20 cellular contexts compared by ENCODE assay signal in the genomic region with DNA sequence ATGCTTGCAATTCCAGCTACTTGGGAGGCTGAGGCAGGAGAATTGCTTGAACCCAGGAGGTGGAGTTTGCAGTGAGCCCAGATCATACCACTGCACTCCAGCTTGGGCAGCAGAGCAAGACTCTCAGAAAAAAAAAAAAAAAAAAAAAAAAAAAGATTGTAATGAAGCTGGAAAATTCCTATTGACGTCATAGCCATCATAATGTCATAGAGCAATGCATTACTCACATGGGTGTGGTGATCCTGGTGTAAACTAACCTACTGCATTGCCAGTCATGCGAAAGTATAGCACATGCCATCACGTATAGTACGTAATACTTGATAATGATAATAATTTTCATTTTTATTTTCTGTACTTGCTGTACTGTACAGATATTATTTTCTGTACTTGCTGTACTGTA. TPM values are rescaled to one million over a fixed set of nuclear protein-coding genes. Genes with fewer than 3 reads are reported as not detected.
A peak's percentile ranks its signal among the peaks of the same experiment; 100 is the strongest.
DNase-seq lines count a peak whose midpoint lies in the region; ATAC-seq, FAIRE-seq and TF ChIP-seq lines count a peak whose summit lies in the region.
"Had no signal": no experiment of that assay in that cellular context is flagged by ENCODE, and none has a peak within 500 bp of the region (broad histone marks: within the 10 kb centered on the region; RNA-seq: fewer than 3 reads in every experiment).

No MANE protein-coding gene starts in this region.

- H3K4me3 ChIP-seq in bronchial epithelial cell (ENCODE audit: low read depth, low read length), result no peak overlapping the region
- H3K4me3 ChIP-seq in MG63, result no peak overlapping the region
- H3K4me3 ChIP-seq: adrenal gland had no signal

- no peak for TF ChIP-seq CTCF in bronchial epithelial cell (IDR thresholded peaks at IDR 0.05; ENCODE audit: insufficient read depth, low read length, severe bottlenecking)

- no peaks in the 10 kb centered on the region for H3K9me3 ChIP-seq in MG63
- H3K9me3 ChIP-seq: adrenal gland had no signal

- peak; percentile 69 for DNase-seq in EH (ENCODE audit: low read depth)
- peak; percentile 37 for DNase-seq in NCI-H226
- peak; percentile 84 for DNase-seq in bronchial epithelial cell (ENCODE audit: low read depth)
- peak; percentile 77 for DNase-seq in kidney tubule cell (ENCODE audit: low spot score)
- no peak for DNase-seq in amniotic stem cell (lab: John Stamatoyannopoulos, UW)
- no peak for DNase-seq in MG63
- DNase-seq: activated CD8-positive, alpha-beta T cell treated with anti-CD3 and anti-CD28 coated beads, Interleukin-2, amount 10 ng/mL, durations not matched to agents 7 days and 5 days; adrenal gland; AML-193; H9; hippocampal formation; midbrain; NCI-H2081; T-cell had no signal

- no peak for FAIRE-seq in bronchial epithelial cell (lab: Jason Lieb, UNC)
- FAIRE-seq: colon, endothelial cell of umbilical vein had no signal

- ATAC-seq in GM19324 (IDR thresholded peaks at IDR 0.05; ENCODE audit: low FRiP score, unreplicated experiment), result no peak
- ATAC-seq in activated CD4-positive, CD25-positive, alpha-beta regulatory T cell treated with anti-CD3 and anti-CD28 coated beads, Interleukin-2, amount 50 U/mL, for 24 hours, result no peak
- ATAC-seq: activated CD8-positive, alpha-beta T cell treated with anti-CD3 and anti-CD28 coated beads, Interleukin-2, amount 10 ng/mL, durations not matched to agents 7 days and 5 days; activated T-helper 17 cell treated with anti-CD3 and anti-CD28 coated beads, Interleukin-2, amount 50 U/mL, for 72 hours; Panc1; T-cell had no signal

- H3K27me3 ChIP-seq in bronchial epithelial cell (ENCODE audit: control insufficient read depth, insufficient read depth, low read length), result no peaks in the 10 kb centered on the region
- H3K27me3 ChIP-seq in MG63, result no peaks in the 10 kb centered on the region
- H3K27me3 ChIP-seq: adrenal gland had no signal

- H3K36me3 ChIP-seq in bronchial epithelial cell (ENCODE audit: control insufficient read depth, insufficient read depth, low read length) (no peaks in the 10 kb centered on the region), MG63 (no peaks in the 10 kb centered on the region)
- H3K36me3 ChIP-seq: adrenal gland had no signal

RNA-seq across cellular contexts. Expression of gene NID2, which starts 42.7 kb away (rescaled TPM):
- 0.38 and 3.9 TPM in 2 replicates for total RNA-seq in bronchial epithelial cell
- 2.3 and 4.6 TPM in 2 replicates for total RNA-seq in MG63 (2014; rRNA removed; shearing (Covaris generic); ENCODE audit: low replicate concordance)

Comparison
In these comparisons a context has a peak if more than half of its experiments do, and no peak if none do; other contexts are left out.
1. DNase-seq: peak in EH (single experiment), NCI-H226 (single experiment), bronchial epithelial cell (single experiment) and kidney tubule cell (single experiment); none in amniotic stem cell (single experiment) and MG63 (single experiment).